ENCODE assay signal across 15 cellular contexts in genomic region chr5:159183247-159183646, GRCh38. TPM values are rescaled to one million over a fixed set of nuclear protein-coding genes. Genes with fewer than 3 reads are reported as not detected.
A peak's percentile ranks its signal among the peaks of the same experiment; 100 is the strongest.
DNase-seq lines count a peak whose midpoint lies in the region; ATAC-seq, FAIRE-seq and TF ChIP-seq lines count a peak whose summit lies in the region.
"Had no signal": no experiment of that assay in that cellular context is flagged by ENCODE, and none has a peak within 500 bp of the region (broad histone marks: within the 10 kb centered on the region; RNA-seq: fewer than 3 reads in every experiment).

No MANE protein-coding gene starts in this region.

- FAIRE-seq in GM12892 (lab: Jason Lieb, UNC): peak; percentile 17

- H3K36me3 Mint-ChIP-seq in chondrocyte (ENCODE audit: low read depth) (peaks cover 4% of the 10 kb centered on the region), nephron (ENCODE audit: low read depth) (peaks cover 19% of the 10 kb centered on the region)

- CTCF ChIA-PET in AG04450 (lab: Charles Lee): no interaction called here

- POLR2A ChIA-PET in AG04450 (lab: Yijun Ruan, JAX): no interaction called here

- TF ChIP-seq CTCF in AG04450 (IDR thresholded peaks at IDR 0.05; ENCODE audit: low read depth, low read length) (no peak), chondrocyte (IDR thresholded peaks at IDR 0.05) (no peak), nephron (IDR thresholded peaks at IDR 0.05; ENCODE audit: unreplicated experiment in 3 of 3) (no peak)

- H3K4me3 Mint-ChIP-seq in chondrocyte (ENCODE audit: unreplicated experiment): no peak overlapping the region
- no peak overlapping the region for H3K4me3 Mint-ChIP-seq in nephron
- H3K4me3 Mint-ChIP-seq: T-helper 1 cell treated with Interleukin-12 subunit alpha and Interleukin-12 subunit beta and Interleukin-4 antibody, amounts not matched to agents 30 μg/mL and 1 μg/mL, for 36 hours had no signal

- H3K27ac ChIP-seq in AG04450 (ENCODE audit: low read depth, low read length): peak overlapping the region; percentile 68

- H3K27ac Mint-ChIP-seq in chondrocyte (ENCODE audit: unreplicated experiment) (peak overlapping the region; percentile 66), nephron (peak overlapping the region; percentile 26 to 88 (median 63))
- H3K27ac Mint-ChIP-seq: T-helper 1 cell treated with Interleukin-12 subunit alpha and Interleukin-12 subunit beta and Interleukin-4 antibody, amounts not matched to agents 30 μg/mL and 1 μg/mL, for 36 hours had no signal

- H3K27me3 Mint-ChIP-seq in chondrocyte (ENCODE audit: low read depth): no peaks in the 10 kb centered on the region
- H3K27me3 Mint-ChIP-seq in nephron (ENCODE audit: low read depth): no peaks in the 10 kb centered on the region

- no peak for DNase-seq in AG04450 (ENCODE audit: low read depth, low spot score)
- no peak for DNase-seq in GM12892 (ENCODE audit: insufficient read length)
- DNase-seq in chondrocyte (ENCODE audit: low spot score): no peak
- no peak for DNase-seq in left lobe of liver (ENCODE audit: low spot score)
- DNase-seq: C1 segment of cervical spinal cord; cortex of kidney; DND-41; H7; NCI-H2171 treated with DMSO at 0.1 percent for 48 hours; sigmoid colon; stimulated activated CD4-positive, alpha-beta T cell treated with anti-CD3 and anti-CD28 coated beads, Interleukin-4, amount 100 ng/mL, for 1 hour had no signal

- no peak overlapping the region for H3K4me3 ChIP-seq in AG04450 (ENCODE audit: low read depth, low read length)
- H3K4me3 ChIP-seq: sigmoid colon had no signal

- peaks cover 66% of the 10 kb centered on the region for H3K4me1 Mint-ChIP-seq in chondrocyte (ENCODE audit: low read depth)
- H3K4me1 Mint-ChIP-seq in nephron: peaks cover 28% of the 10 kb centered on the region

- no peak for TF ChIP-seq POLR2A in GM12892 (IDR thresholded peaks at IDR 0.05; ENCODE audit: low read depth, low read length)

- no peaks in the 10 kb centered on the region for H3K27me3 ChIP-seq in AG04450 (ENCODE audit: control insufficient read depth, insufficient read depth, low read length)
- H3K27me3 ChIP-seq: sigmoid colon had no signal

- no peak for ATAC-seq in GM21528 (IDR thresholded peaks at IDR 0.05; ENCODE audit: low FRiP score, unreplicated experiment)
- no peak for ATAC-seq in left lobe of liver
- ATAC-seq in GM21619 (IDR thresholded peaks at IDR 0.05; ENCODE audit: unreplicated experiment): no peak

- no peaks in the 10 kb centered on the region for H3K9me3 ChIP-seq in AG04450 (ENCODE audit: control insufficient read depth, insufficient read depth, low read length)
- H3K9me3 ChIP-seq: sigmoid colon had no signal

- no peaks in the 10 kb centered on the region for H3K9me3 Mint-ChIP-seq in chondrocyte (ENCODE audit: low read depth)
- H3K9me3 Mint-ChIP-seq in nephron: no peaks in the 10 kb centered on the region
- H3K9me3 Mint-ChIP-seq: T-helper 1 cell treated with Interleukin-12 subunit alpha and Interleukin-12 subunit beta and Interleukin-4 antibody, amounts not matched to agents 30 μg/mL and 1 μg/mL, for 36 hours had no signal

RNA-seq across cellular contexts. Expression of gene RNF145, which starts 26.1 kb away (rescaled TPM):
- 66.3 and 80.2 TPM in 2 replicates for polyA plus RNA-seq in AG04450 (2011; rRNA removed)
- 42.8 and 56.3 TPM in 2 replicates for polyA minus RNA-seq in AG04450 (2011; rRNA and poly(A)+ RNA removed)
- 38.1 TPM for polyA plus RNA-seq in GM12892 (2012; ENCODE audit: missing spikeins)
- total RNA-seq in chondrocyte (79.0 to 83.9 TPM (median 82.5 TPM) in 3 replicates), left lobe of liver (8.4 TPM)
